In the genomic region with DNA sequence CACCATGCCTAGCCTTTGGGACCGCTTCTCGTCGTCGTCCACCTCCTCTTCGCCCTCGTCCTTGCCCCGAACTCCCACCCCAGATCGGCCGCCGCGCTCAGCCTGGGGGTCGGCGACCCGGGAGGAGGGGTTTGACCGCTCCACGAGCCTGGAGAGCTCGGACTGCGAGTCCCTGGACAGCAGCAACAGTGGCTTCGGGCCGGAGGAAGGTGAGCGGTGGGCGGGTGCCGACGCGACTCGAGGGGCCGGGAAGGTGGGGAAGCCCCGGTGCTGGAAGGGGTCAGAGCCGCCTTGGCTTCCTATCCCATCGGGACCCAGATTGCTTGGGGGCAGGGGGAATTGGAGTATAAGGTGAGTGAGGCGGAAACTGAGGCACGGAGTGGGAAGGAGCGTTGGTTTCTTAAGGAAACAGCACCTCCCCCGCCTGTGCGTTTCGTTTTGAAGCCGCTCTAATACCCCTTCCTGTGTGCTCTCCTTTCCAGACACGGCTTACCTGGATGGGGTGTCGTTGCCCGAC, we compare ENCODE assay signal across 1 cellular context.
TF ChIP-seq lines count a peak whose summit lies in the region.

No MANE protein-coding gene starts in this region.

TF ChIP-seq in K562, 482 proteins besides CTCF, POLR2A, EP300 and RAD21 (continued from another document and continues in another):
- TF ChIP-seq, protein P1, sequence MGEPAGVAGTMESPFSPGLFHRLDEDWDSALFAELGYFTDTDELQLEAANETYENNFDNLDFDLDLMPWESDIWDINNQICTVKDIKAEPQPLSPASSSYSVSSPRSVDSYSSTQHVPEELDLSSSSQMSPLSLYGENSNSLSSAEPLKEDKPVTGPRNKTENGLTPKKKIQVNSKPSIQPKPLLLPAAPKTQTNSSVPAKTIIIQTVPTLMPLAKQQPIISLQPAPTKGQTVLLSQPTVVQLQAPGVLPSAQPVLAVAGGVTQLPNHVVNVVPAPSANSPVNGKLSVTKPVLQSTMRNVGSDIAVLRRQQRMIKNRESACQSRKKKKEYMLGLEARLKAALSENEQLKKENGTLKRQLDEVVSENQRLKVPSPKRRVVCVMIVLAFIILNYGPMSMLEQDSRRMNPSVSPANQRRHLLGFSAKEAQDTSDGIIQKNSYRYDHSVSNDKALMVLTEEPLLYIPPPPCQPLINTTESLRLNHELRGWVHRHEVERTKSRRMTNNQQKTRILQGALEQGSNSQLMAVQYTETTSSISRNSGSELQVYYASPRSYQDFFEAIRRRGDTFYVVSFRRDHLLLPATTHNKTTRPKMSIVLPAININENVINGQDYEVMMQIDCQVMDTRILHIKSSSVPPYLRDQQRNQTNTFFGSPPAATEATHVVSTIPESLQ (CRISPR knock-in tag; IDR thresholded peaks at IDR 0.05), result no peak; the same call in 1 of the 2 replicates
- TF ChIP-seq, protein P2, sequence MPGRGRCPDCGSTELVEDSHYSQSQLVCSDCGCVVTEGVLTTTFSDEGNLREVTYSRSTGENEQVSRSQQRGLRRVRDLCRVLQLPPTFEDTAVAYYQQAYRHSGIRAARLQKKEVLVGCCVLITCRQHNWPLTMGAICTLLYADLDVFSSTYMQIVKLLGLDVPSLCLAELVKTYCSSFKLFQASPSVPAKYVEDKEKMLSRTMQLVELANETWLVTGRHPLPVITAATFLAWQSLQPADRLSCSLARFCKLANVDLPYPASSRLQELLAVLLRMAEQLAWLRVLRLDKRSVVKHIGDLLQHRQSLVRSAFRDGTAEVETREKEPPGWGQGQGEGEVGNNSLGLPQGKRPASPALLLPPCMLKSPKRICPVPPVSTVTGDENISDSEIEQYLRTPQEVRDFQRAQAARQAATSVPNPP (IDR thresholded peaks at IDR 0.05; ENCODE audit: borderline replicate concordance, insufficient read depth, insufficient read length), result no peak
- TF ChIP-seq ILK (tag; IDR thresholded peaks at IDR 0.05; ENCODE audit: borderline replicate concordance, low read depth), result no peak
- TF ChIP-seq CBX5 (IDR thresholded peaks at IDR 0.05; ENCODE audit: borderline replicate concordance, low read depth), result no peak
- no peak for TF ChIP-seq CHD2 (IDR thresholded peaks at IDR 0.05; ENCODE audit: low read depth, low read length)
- TF ChIP-seq RNF2 (IDR thresholded peaks at IDR 0.05), result no peak
- TF ChIP-seq, protein P3, sequence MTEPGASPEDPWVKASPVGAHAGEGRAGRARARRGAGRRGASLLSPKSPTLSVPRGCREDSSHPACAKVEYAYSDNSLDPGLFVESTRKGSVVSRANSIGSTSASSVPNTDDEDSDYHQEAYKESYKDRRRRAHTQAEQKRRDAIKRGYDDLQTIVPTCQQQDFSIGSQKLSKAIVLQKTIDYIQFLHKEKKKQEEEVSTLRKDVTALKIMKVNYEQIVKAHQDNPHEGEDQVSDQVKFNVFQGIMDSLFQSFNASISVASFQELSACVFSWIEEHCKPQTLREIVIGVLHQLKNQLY (CRISPR knock-in tag; conservative IDR thresholded peaks at IDR 0.05), result no peak; a peak in 1 of 4 replicates
- no peak for TF ChIP-seq GATA2 (CRISPR knock-in tag; IDR thresholded peaks at IDR 0.05)
- TF ChIP-seq ZFP36 (IDR thresholded peaks at IDR 0.05; ENCODE audit: low read depth, low read length, partially characterized antibody), result no peak
- TF ChIP-seq ZNF76 (CRISPR knock-in tag; IDR thresholded peaks at IDR 0.05; ENCODE audit: borderline replicate concordance), result no peak
- no peak for TF ChIP-seq ZSCAN32 (CRISPR knock-in tag; IDR thresholded peaks at IDR 0.05)
- TF ChIP-seq MEF2A (IDR thresholded peaks at IDR 0.05; ENCODE audit: control insufficient read depth, low read depth, low read length), result no peak
- TF ChIP-seq, protein P4, sequence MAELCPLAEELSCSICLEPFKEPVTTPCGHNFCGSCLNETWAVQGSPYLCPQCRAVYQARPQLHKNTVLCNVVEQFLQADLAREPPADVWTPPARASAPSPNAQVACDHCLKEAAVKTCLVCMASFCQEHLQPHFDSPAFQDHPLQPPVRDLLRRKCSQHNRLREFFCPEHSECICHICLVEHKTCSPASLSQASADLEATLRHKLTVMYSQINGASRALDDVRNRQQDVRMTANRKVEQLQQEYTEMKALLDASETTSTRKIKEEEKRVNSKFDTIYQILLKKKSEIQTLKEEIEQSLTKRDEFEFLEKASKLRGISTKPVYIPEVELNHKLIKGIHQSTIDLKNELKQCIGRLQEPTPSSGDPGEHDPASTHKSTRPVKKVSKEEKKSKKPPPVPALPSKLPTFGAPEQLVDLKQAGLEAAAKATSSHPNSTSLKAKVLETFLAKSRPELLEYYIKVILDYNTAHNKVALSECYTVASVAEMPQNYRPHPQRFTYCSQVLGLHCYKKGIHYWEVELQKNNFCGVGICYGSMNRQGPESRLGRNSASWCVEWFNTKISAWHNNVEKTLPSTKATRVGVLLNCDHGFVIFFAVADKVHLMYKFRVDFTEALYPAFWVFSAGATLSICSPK (IDR thresholded peaks at IDR 0.05; ENCODE audit: borderline replicate concordance), result no peak
- no peak for TF ChIP-seq DIDO1 (tag; IDR thresholded peaks at IDR 0.05; ENCODE audit: low read depth)
- no peak for TF ChIP-seq ZC3H8 (IDR thresholded peaks at IDR 0.05)
- TF ChIP-seq GABPB2 (CRISPR knock-in tag; conservative IDR thresholded peaks at IDR 0.05), result no peak
- no peak for TF ChIP-seq NR2C1 (IDR thresholded peaks at IDR 0.05)
- no peak for TF ChIP-seq NR2C1 (tag; IDR thresholded peaks at IDR 0.05)
- TF ChIP-seq BRD4 (IDR thresholded peaks at IDR 0.05), result no peak
- TF ChIP-seq ZNF197 (CRISPR knock-in tag; IDR thresholded peaks at IDR 0.05; ENCODE audit: low read depth), result no peak
- no peak for TF ChIP-seq ZNF644 (tag; IDR thresholded peaks at IDR 0.05; ENCODE audit: low read depth)
- TF ChIP-seq MECOM (CRISPR knock-in tag; IDR thresholded peaks at IDR 0.05), result no peak
- TF ChIP-seq KDM1A (IDR thresholded peaks at IDR 0.05), result no peak
- TF ChIP-seq YBX1 (IDR thresholded peaks at IDR 0.05), result no peak
- TF ChIP-seq U2AF2 (optimal IDR thresholded peaks at IDR 0.05; ENCODE audit: low read depth, low read length), result no peak
- TF ChIP-seq MXI1 (IDR thresholded peaks at IDR 0.05; ENCODE audit: low read depth, low read length), result no peak
- TF ChIP-seq, protein P5, sequence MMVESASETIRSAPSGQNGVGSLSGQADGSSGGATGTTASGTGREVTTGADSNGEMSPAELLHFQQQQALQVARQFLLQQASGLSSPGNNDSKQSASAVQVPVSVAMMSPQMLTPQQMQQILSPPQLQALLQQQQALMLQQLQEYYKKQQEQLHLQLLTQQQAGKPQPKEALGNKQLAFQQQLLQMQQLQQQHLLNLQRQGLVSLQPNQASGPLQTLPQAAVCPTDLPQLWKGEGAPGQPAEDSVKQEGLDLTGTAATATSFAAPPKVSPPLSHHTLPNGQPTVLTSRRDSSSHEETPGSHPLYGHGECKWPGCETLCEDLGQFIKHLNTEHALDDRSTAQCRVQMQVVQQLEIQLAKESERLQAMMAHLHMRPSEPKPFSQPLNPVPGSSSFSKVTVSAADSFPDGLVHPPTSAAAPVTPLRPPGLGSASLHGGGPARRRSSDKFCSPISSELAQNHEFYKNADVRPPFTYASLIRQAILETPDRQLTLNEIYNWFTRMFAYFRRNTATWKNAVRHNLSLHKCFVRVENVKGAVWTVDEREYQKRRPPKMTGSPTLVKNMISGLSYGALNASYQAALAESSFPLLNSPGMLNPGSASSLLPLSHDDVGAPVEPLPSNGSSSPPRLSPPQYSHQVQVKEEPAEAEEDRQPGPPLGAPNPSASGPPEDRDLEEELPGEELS (CRISPR knock-in tag; IDR thresholded peaks at IDR 0.05; ENCODE audit: borderline replicate concordance), result no peak
- no peak for TF ChIP-seq CCNT2 (IDR thresholded peaks at IDR 0.05; ENCODE audit: borderline replicate concordance, extremely low read depth, insufficient read length, low read depth, low read length)
- peak; percentile 87 for TF ChIP-seq ZNF212 (CRISPR knock-in tag; IDR thresholded peaks at IDR 0.05)
- TF ChIP-seq, protein P6, sequence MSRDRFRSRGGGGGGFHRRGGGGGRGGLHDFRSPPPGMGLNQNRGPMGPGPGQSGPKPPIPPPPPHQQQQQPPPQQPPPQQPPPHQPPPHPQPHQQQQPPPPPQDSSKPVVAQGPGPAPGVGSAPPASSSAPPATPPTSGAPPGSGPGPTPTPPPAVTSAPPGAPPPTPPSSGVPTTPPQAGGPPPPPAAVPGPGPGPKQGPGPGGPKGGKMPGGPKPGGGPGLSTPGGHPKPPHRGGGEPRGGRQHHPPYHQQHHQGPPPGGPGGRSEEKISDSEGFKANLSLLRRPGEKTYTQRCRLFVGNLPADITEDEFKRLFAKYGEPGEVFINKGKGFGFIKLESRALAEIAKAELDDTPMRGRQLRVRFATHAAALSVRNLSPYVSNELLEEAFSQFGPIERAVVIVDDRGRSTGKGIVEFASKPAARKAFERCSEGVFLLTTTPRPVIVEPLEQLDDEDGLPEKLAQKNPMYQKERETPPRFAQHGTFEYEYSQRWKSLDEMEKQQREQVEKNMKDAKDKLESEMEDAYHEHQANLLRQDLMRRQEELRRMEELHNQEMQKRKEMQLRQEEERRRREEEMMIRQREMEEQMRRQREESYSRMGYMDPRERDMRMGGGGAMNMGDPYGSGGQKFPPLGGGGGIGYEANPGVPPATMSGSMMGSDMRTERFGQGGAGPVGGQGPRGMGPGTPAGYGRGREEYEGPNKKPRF (IDR thresholded peaks at IDR 0.05; ENCODE audit: low read depth, low read length), result no peak
- TF ChIP-seq ZNF57 (CRISPR knock-in tag; IDR thresholded peaks at IDR 0.05), result no peak
- no peak for TF ChIP-seq HCFC1 (IDR thresholded peaks at IDR 0.05; ENCODE audit: low read depth, low read length)
- no peak; the same call in 1 of the 2 replicates for TF ChIP-seq ZNF263 (CRISPR knock-in tag; IDR thresholded peaks at IDR 0.05; ENCODE audit: borderline replicate concordance)
- TF ChIP-seq, protein P7, sequence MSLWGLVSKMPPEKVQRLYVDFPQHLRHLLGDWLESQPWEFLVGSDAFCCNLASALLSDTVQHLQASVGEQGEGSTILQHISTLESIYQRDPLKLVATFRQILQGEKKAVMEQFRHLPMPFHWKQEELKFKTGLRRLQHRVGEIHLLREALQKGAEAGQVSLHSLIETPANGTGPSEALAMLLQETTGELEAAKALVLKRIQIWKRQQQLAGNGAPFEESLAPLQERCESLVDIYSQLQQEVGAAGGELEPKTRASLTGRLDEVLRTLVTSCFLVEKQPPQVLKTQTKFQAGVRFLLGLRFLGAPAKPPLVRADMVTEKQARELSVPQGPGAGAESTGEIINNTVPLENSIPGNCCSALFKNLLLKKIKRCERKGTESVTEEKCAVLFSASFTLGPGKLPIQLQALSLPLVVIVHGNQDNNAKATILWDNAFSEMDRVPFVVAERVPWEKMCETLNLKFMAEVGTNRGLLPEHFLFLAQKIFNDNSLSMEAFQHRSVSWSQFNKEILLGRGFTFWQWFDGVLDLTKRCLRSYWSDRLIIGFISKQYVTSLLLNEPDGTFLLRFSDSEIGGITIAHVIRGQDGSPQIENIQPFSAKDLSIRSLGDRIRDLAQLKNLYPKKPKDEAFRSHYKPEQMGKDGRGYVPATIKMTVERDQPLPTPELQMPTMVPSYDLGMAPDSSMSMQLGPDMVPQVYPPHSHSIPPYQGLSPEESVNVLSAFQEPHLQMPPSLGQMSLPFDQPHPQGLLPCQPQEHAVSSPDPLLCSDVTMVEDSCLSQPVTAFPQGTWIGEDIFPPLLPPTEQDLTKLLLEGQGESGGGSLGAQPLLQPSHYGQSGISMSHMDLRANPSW (CRISPR knock-in tag; IDR thresholded peaks at IDR 0.05), result no peak
- TF ChIP-seq, protein P8, sequence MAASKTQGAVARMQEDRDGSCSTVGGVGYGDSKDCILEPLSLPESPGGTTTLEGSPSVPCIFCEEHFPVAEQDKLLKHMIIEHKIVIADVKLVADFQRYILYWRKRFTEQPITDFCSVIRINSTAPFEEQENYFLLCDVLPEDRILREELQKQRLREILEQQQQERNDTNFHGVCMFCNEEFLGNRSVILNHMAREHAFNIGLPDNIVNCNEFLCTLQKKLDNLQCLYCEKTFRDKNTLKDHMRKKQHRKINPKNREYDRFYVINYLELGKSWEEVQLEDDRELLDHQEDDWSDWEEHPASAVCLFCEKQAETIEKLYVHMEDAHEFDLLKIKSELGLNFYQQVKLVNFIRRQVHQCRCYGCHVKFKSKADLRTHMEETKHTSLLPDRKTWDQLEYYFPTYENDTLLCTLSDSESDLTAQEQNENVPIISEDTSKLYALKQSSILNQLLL (CRISPR knock-in tag; IDR thresholded peaks at IDR 0.05; ENCODE audit: borderline replicate concordance), result no peak
- no peak for TF ChIP-seq MIER1 (IDR thresholded peaks at IDR 0.05; ENCODE audit: low read depth)
- no peak for TF ChIP-seq BRF1 (IDR thresholded peaks at IDR 0.05; ENCODE audit: borderline replicate concordance, extremely low read depth, insufficient read length)
- TF ChIP-seq ZC3H4 (CRISPR knock-in tag; IDR thresholded peaks at IDR 0.05; ENCODE audit: borderline replicate concordance), result no peak
- TF ChIP-seq LARP7 (IDR thresholded peaks at IDR 0.05), result peak; percentile 9; the same call in 1 of the 2 replicates
- TF ChIP-seq, protein P9, sequence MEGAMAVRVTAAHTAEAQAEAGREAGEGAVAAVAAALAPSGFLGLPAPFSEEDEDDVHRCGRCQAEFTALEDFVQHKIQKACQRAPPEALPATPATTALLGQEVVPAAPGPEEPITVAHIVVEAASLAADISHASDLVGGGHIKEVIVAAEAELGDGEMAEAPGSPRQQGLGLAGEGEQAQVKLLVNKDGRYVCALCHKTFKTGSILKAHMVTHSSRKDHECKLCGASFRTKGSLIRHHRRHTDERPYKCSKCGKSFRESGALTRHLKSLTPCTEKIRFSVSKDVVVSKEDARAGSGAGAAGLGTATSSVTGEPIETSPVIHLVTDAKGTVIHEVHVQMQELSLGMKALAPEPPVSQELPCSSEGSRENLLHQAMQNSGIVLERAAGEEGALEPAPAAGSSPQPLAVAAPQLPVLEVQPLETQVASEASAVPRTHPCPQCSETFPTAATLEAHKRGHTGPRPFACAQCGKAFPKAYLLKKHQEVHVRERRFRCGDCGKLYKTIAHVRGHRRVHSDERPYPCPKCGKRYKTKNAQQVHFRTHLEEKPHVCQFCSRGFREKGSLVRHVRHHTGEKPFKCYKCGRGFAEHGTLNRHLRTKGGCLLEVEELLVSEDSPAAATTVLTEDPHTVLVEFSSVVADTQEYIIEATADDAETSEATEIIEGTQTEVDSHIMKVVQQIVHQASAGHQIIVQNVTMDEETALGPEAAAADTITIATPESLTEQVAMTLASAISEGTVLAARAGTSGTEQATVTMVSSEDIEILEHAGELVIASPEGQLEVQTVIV (CRISPR knock-in tag; IDR thresholded peaks at IDR 0.05; ENCODE audit: borderline replicate concordance), result 0 out of 2 replicates have a peak, but pooled peaks have one; percentile 22
- TF ChIP-seq, protein P10, sequence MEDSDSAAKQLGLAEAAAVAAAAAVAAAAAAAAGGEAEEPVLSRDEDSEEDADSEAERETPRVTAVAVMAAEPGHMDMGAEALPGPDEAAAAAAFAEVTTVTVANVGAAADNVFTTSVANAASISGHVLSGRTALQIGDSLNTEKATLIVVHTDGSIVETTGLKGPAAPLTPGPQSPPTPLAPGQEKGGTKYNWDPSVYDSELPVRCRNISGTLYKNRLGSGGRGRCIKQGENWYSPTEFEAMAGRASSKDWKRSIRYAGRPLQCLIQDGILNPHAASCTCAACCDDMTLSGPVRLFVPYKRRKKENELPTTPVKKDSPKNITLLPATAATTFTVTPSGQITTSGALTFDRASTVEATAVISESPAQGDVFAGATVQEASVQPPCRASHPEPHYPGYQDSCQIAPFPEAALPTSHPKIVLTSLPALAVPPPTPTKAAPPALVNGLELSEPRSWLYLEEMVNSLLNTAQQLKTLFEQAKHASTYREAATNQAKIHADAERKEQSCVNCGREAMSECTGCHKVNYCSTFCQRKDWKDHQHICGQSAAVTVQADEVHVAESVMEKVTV (CRISPR knock-in tag; IDR thresholded peaks at IDR 0.05), result no peak
- TF ChIP-seq ZBTB7A (IDR thresholded peaks at IDR 0.05; ENCODE audit: borderline replicate concordance, control insufficient read depth, low read depth, low read length), result peak; percentile 57; the same call in 1 of the 2 replicates
- TF ChIP-seq ZNF444 (CRISPR knock-in tag; IDR thresholded peaks at IDR 0.05), result no peak
- TF ChIP-seq MCM2 (IDR thresholded peaks at IDR 0.05; ENCODE audit: low read depth), result no peak
- TF ChIP-seq SREBF1 (IDR thresholded peaks at IDR 0.05; ENCODE audit: borderline replicate concordance, low read depth, low read length), result no peak
- TF ChIP-seq NBN (IDR thresholded peaks at IDR 0.05; ENCODE audit: low read depth), result no peak
